ENCODE assay signal across 7 cellular contexts in genomic region chr16:24838554-24839266, GRCh38. TPM values are rescaled to one million over a fixed set of nuclear protein-coding genes. Genes with fewer than 3 reads are reported as not detected.
DNase-seq lines count a peak whose midpoint lies in the region; ATAC-seq and TF ChIP-seq lines count a peak whose summit lies in the region.

No MANE protein-coding gene starts in this region.

- no peaks in the 10 kb centered on the region for H3K9me3 ChIP-seq in thoracic aorta
- H3K9me3 ChIP-seq in CD4-positive, alpha-beta memory T cell (ENCODE audit: control insufficient read depth in 1 of 2, low read length in 2 of 2), result no peaks in the 10 kb centered on the region

- no peaks in the 10 kb centered on the region for H3K36me3 ChIP-seq in thoracic aorta
- H3K36me3 ChIP-seq in CD4-positive, alpha-beta memory T cell (ENCODE audit: insufficient read depth, low read length), result no peaks in the 10 kb centered on the region

- no peaks in the 10 kb centered on the region for H3K27me3 Mint-ChIP-seq in CD4-positive, alpha-beta memory T cell

- peak; percentile 74 for DNase-seq in M059J (ENCODE audit: low read depth)
- DNase-seq in astrocyte of the spinal cord (ENCODE audit: low read depth, low spot score), result peak; percentile 70
- peak; percentile 75 for DNase-seq in iris pigment epithelial cell (ENCODE audit: low read depth)
- peak; percentile 19 for DNase-seq in thoracic aorta (ENCODE audit: low spot score)
- DNase-seq in CD4-positive, alpha-beta memory T cell, result no peak
- no peak for DNase-seq in effector CD8-positive, alpha-beta T cell (lab: John Stamatoyannopoulos, UW)

- CTCF ChIA-PET in CD4-positive, alpha-beta memory T cell (lab: Charles Lee; ENCODE audit: partially characterized antibody), result interaction anchor here (0.7 kb wide), 1 partner anchor 387 kb away, joined by 3 read pairs; no protein-coding TSS in a partner anchor

- no peaks in the 10 kb centered on the region for H3K9me3 Mint-ChIP-seq in CD4-positive, alpha-beta memory T cell

- no peaks in the 10 kb centered on the region for H3K27me3 ChIP-seq in thoracic aorta (replicated peaks; ENCODE audit: insufficient read depth)
- H3K27me3 ChIP-seq in CD4-positive, alpha-beta memory T cell (ENCODE audit: insufficient read depth, low read length), result no peaks in the 10 kb centered on the region

- peak overlapping the region; percentile 60 to 68 for H3K27ac ChIP-seq in thoracic aorta
- H3K27ac ChIP-seq in CD4-positive, alpha-beta memory T cell (ENCODE audit: low read depth, low read length), result no peak overlapping the region

- H3K4me3 ChIP-seq in astrocyte of the spinal cord (ENCODE audit: low read depth, low read length), result no peak overlapping the region
- peak overlapping the region; percentile 34 for H3K4me3 ChIP-seq in thoracic aorta
- no peak overlapping the region for H3K4me3 ChIP-seq in CD4-positive, alpha-beta memory T cell (ENCODE audit: low read length in 2 of 2)

- POLR2A ChIA-PET in CD4-positive, alpha-beta memory T cell (lab: Charles Lee; ENCODE audit: partially characterized antibody), result no interaction called here

- intact Hi-C loops in CD4-positive, alpha-beta memory T cell (cut with micrococcal nuclease), result no loop called here

- no peak overlapping the region for H3K4me3 Mint-ChIP-seq in CD4-positive, alpha-beta memory T cell

- TF ChIP-seq CTCF in astrocyte of the spinal cord (IDR thresholded peaks at IDR 0.05; ENCODE audit: low read depth, low read length) (no peak), thoracic aorta (IDR thresholded peaks at IDR 0.05) (no peak)

- H3K36me3 Mint-ChIP-seq in CD4-positive, alpha-beta memory T cell, result peaks cover 4 to 16% of the 10 kb centered on the region in 2 donors

- no peaks in the 10 kb centered on the region for H3K4me1 Mint-ChIP-seq in CD4-positive, alpha-beta memory T cell

- no peak overlapping the region for H3K27ac Mint-ChIP-seq in CD4-positive, alpha-beta memory T cell

- peak; percentile 76 for ATAC-seq in thoracic aorta (ENCODE audit: insufficient number of reproducible peaks, low FRiP score, low read depth)
- ATAC-seq in HG02840 (IDR thresholded peaks at IDR 0.05; ENCODE audit: low FRiP score, unreplicated experiment), result no peak

- in situ Hi-C loops in astrocyte of the spinal cord (cut with HindIII; ENCODE audit: low sequenced_read_pairs), result no loop called here

- peaks cover 0 to 19% of the 10 kb centered on the region in 2 donors for H3K4me1 ChIP-seq in thoracic aorta (ENCODE audit: control insufficient read depth in 1 of 2, low read depth in 2 of 2)
- H3K4me1 ChIP-seq in CD4-positive, alpha-beta memory T cell (ENCODE audit: insufficient read depth, low read length), result no peaks in the 10 kb centered on the region

RNA-seq across cellular contexts. Expression of gene SLC5A11, which starts 7.1 kb away (rescaled TPM):
- total RNA-seq in M059J (2014; rRNA removed; shearing (Covaris generic)), result not detected in 2 replicates
- 10 to 100 TPM in 1 of 2 donors, not detected in 1; 17.7 TPM for total RNA-seq in thoracic aorta
- total RNA-seq in CD4-positive, alpha-beta memory T cell, result under 1 TPM; 0.19 to 0.70 TPM
- not detected for polyA plus RNA-seq in CD4-positive, alpha-beta memory T cell

Comparison
In these comparisons a context has a peak if more than half of its experiments do, and no peak if none do; other contexts are left out.
1. DNase-seq: peak in M059J (single experiment), astrocyte of the spinal cord (single experiment), iris pigment epithelial cell (single experiment) and thoracic aorta (single experiment); none in CD4-positive, alpha-beta memory T cell (0 of 5) and effector CD8-positive, alpha-beta T cell (single experiment).